ENCODE assay signal across 23 cellular contexts in genomic region chr16:23941025-23941424, GRCh38.
DNase-seq lines count a peak whose midpoint lies in the region; ATAC-seq and TF ChIP-seq lines count a peak whose summit lies in the region.
"Had no signal": no experiment of that assay in that cellular context is flagged by ENCODE, and none has a peak within 500 bp of the region (broad histone marks: within the 10 kb centered on the region; RNA-seq: fewer than 3 reads in every experiment).

No MANE protein-coding gene starts in this region.

- POLR2A ChIA-PET in A673 (lab: Charles Lee; ENCODE audit: low non-redundant PET), result no interaction called here
- POLR2A ChIA-PET in activated B cell treated with CpG ODN at 0.5 μM for 24 hours (lab: Charles Lee), result no interaction called here

- H3K9me3 Mint-ChIP-seq in IgD-negative memory B cell (no peaks in the 10 kb centered on the region), activated B cell treated with CpG ODN at 0.5 μM for 24 hours (no peaks in the 10 kb centered on the region), natural killer cell (no peaks in the 10 kb centered on the region)

- DNase-seq in A673 (ENCODE audit: low spot score) (no peak), activated B cell treated with CpG ODN at 0.5 μM for 24 hours (no peak), esophagus muscularis mucosa (ENCODE audit: extremely low spot score) (peak; percentile 5), SW480 (ENCODE audit: low spot score) (no peak), dorsolateral prefrontal cortex (no peak), natural killer cell (no peak), hepatic stellate cell (ENCODE audit: low spot score) (no peak)
- DNase-seq: 8988T, AML-193, COR-L47, DMS79 treated with DMSO at 0.1 percent for 48 hours, IMR-90, Kasumi-1, MG63, NCI-H1417, NCI-H1694 treated with DMSO at 0.1 percent for 48 hours, NCI-H2081 treated with DMSO at 0.1 percent for 48 hours, NCI-H2171 treated with DMSO at 0.1 percent for 48 hours, NCI-H526, PC-3, SIG-M5 had no signal

- H3K36me3 Mint-ChIP-seq in IgD-negative memory B cell, result peaks cover 9% of the 10 kb centered on the region
- peaks cover 6% of the 10 kb centered on the region for H3K36me3 Mint-ChIP-seq in activated B cell treated with CpG ODN at 0.5 μM for 24 hours (ENCODE audit: low read depth)
- no peaks in the 10 kb centered on the region for H3K36me3 Mint-ChIP-seq in natural killer cell

- H3K4me3 Mint-ChIP-seq in IgD-negative memory B cell (peak overlapping the region in 1 of 4 donors; percentile 52), activated B cell treated with CpG ODN at 0.5 μM for 24 hours (no peak overlapping the region), natural killer cell (no peak overlapping the region)

- no peaks in the 10 kb centered on the region for H3K27me3 Mint-ChIP-seq in IgD-negative memory B cell
- no peaks in the 10 kb centered on the region for H3K27me3 Mint-ChIP-seq in activated B cell treated with CpG ODN at 0.5 μM for 24 hours
- H3K27me3 Mint-ChIP-seq in natural killer cell (ENCODE audit: low read depth in 2 of 2), result no peaks in the 10 kb centered on the region

- H3K36me3 ChIP-seq in A673 (ENCODE audit: insufficient read depth, low read length, poor library complexity, severe bottlenecking) (no peaks in the 10 kb centered on the region), esophagus muscularis mucosa (no peaks in the 10 kb centered on the region)
- H3K36me3 ChIP-seq: MG63 had no signal

- no peak for TF ChIP-seq EP300 in esophagus muscularis mucosa (IDR thresholded peaks at IDR 0.05)

- 41% methylated on average over 1 of the region's 1 CpG for WGBS in esophagus muscularis mucosa

- ATAC-seq in activated B cell treated with CpG ODN at 0.5 μM for 24 hours (ENCODE audit: low read depth), result no peak
- ATAC-seq in natural killer cell, result no peak
- ATAC-seq: PC-3 had no signal

- no TSS peak for BruUV-seq in A673 (replicated peaks; lab: Mats Ljungman, UMichigan)

- no peak for TF ChIP-seq POLR2A in esophagus muscularis mucosa (IDR thresholded peaks at IDR 0.05; ENCODE audit: low read depth)

- H3K27ac ChIP-seq in A673 (ENCODE audit: low read depth, low read length, poor library complexity, severe bottlenecking) (peak overlapping the region; percentile 79), esophagus muscularis mucosa (replicated peaks in 1 of 4) (no peak overlapping the region), dorsolateral prefrontal cortex (peak overlapping the region in 2 of 59 donors; percentile 24 to 28)
- H3K27ac ChIP-seq: C4-2B had no signal

- H3K9me3 ChIP-seq in A673 (ENCODE audit: low read depth, low read length, poor library complexity, severe bottlenecking), result no peaks in the 10 kb centered on the region
- no peaks in the 10 kb centered on the region for H3K9me3 ChIP-seq in esophagus muscularis mucosa
- H3K9me3 ChIP-seq: MG63 had no signal

- peaks cover 55 to 78% (median 60%) of the 10 kb centered on the region in 3 donors for H3K4me1 Mint-ChIP-seq in IgD-negative memory B cell
- peaks cover 84% of the 10 kb centered on the region for H3K4me1 Mint-ChIP-seq in activated B cell treated with CpG ODN at 0.5 μM for 24 hours
- peaks cover 39 to 43% of the 10 kb centered on the region in 2 donors for H3K4me1 Mint-ChIP-seq in natural killer cell

- H3K27me3 ChIP-seq in A673 (replicated peaks; ENCODE audit: insufficient read depth, low read depth, low read length, poor library complexity) (no peaks in the 10 kb centered on the region), esophagus muscularis mucosa (no peaks in the 10 kb centered on the region), dorsolateral prefrontal cortex (no peaks in the 10 kb centered on the region)

- intact Hi-C loops in A673 (cut with micrococcal nuclease; ENCODE audit: unreplicated experiment) (no loop called here), activated B cell treated with CpG ODN at 0.5 μM for 24 hours (cut with micrococcal nuclease) (loop anchor here (2.0 kb wide), 1 partner anchor 16 kb away; no protein-coding TSS in a partner anchor), esophagus muscularis mucosa (cut with DNase I) (no loop called here), dorsolateral prefrontal cortex (cut with DNase I) (no loop called here), natural killer cell (cut with micrococcal nuclease) (no loop called here)

- H3K4me3 ChIP-seq in A673 (ENCODE audit: low read depth, low read length, poor library complexity, severe bottlenecking) (no peak overlapping the region), esophagus muscularis mucosa (no peak overlapping the region), dorsolateral prefrontal cortex (no peak overlapping the region)
- H3K4me3 ChIP-seq: MG63 had no signal

- CTCF ChIA-PET in A673 (lab: Charles Lee), result no interaction called here
- CTCF ChIA-PET in activated B cell treated with CpG ODN at 0.5 μM for 24 hours (lab: Charles Lee), result no interaction called here

- TF ChIP-seq CTCF in A673 (conservative IDR thresholded peaks at IDR 0.05; ENCODE audit: low read depth, low read length) (no peak), activated B cell treated with CpG ODN at 0.5 μM for 24 hours (IDR thresholded peaks at IDR 0.05) (no peak), esophagus muscularis mucosa (IDR thresholded peaks at IDR 0.05) (no peak), dorsolateral prefrontal cortex (IDR thresholded peaks at IDR 0.05 in 54 of 56, conservative IDR thresholded peaks at IDR 0.05 in 2 of 56; ENCODE audit: low read depth in 1 of 56, partially characterized antibody in 56 of 56) (no peak), natural killer cell (IDR thresholded peaks at IDR 0.05) (no peak)

- H3K27ac Mint-ChIP-seq in IgD-negative memory B cell (peak overlapping the region in 2 of 3 donors; percentile 32 to 82), activated B cell treated with CpG ODN at 0.5 μM for 24 hours (peak overlapping the region; percentile 69), natural killer cell (peak overlapping the region in 1 of 2 donors; percentile 38)

- H3K4me1 ChIP-seq in A673 (ENCODE audit: insufficient read depth, low read length, poor library complexity, severe bottlenecking), result peaks cover 63% of the 10 kb centered on the region
- no peaks in the 10 kb centered on the region for H3K4me1 ChIP-seq in esophagus muscularis mucosa
